ENCODE assay signal across 1 cellular context in the genomic region with DNA sequence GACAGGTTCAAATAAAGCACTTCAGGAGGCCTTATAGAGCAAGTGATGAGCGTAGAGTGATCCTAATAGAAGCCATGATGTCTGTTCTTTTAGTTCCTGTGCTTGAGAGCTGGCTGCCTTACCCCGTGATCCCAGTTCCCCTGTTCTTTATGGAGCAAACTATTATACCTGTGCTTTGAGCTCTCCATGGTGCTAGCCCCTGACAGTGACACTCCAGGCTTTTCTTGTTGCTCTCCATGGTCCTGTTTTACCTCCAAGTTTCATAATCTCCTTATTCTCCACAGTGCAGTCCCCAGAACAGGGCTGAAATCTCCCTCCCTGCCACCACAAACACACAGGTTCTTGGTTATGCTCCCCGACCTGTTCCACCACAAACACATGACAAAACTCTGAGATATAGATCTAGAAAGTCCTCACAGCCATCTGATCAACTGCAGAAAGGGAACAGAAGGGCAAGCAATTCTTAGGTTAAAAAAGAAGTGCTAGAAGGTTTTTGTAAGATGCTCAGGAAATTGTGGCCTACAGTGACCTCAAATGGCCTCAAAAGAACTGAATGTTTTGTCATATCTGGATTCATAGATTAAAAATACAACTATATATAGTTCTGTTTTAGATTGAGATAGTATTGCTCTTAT.
A peak's percentile ranks its signal among the peaks of the same experiment; 100 is the strongest.
TF ChIP-seq lines count a peak whose summit lies in the region.

No MANE protein-coding gene starts in this region.

TF ChIP-seq in HepG2, 621 proteins besides CTCF, POLR2A, EP300 and RAD21 (continued from another document and continues in another):
- TF ChIP-seq, protein P1, sequence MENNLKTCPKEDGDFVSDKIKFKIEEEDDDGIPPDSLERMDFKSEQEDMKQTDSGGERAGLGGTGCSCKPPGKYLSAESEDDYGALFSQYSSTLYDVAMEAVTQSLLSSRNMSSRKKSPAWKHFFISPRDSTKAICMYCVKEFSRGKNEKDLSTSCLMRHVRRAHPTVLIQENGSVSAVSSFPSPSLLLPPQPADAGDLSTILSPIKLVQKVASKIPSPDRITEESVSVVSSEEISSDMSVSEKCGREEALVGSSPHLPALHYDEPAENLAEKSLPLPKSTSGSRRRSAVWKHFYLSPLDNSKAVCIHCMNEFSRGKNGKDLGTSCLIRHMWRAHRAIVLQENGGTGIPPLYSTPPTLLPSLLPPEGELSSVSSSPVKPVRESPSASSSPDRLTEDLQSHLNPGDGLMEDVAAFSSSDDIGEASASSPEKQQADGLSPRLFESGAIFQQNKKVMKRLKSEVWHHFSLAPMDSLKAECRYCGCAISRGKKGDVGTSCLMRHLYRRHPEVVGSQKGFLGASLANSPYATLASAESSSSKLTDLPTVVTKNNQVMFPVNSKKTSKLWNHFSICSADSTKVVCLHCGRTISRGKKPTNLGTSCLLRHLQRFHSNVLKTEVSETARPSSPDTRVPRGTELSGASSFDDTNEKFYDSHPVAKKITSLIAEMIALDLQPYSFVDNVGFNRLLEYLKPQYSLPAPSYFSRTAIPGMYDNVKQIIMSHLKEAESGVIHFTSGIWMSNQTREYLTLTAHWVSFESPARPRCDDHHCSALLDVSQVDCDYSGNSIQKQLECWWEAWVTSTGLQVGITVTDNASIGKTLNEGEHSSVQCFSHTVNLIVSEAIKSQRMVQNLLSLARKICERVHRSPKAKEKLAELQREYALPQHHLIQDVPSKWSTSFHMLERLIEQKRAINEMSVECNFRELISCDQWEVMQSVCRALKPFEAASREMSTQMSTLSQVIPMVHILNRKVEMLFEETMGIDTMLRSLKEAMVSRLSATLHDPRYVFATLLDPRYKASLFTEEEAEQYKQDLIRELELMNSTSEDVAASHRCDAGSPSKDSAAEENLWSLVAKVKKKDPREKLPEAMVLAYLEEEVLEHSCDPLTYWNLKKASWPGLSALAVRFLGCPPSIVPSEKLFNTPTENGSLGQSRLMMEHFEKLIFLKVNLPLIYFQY (CRISPR knock-in tag; IDR thresholded peaks at IDR 0.05; ENCODE audit: borderline replicate concordance) = peak; percentile 96
- peak; percentile 98 for TF ChIP-seq ZFP36L2 (CRISPR knock-in tag; IDR thresholded peaks at IDR 0.05)
- TF ChIP-seq, protein P2, sequence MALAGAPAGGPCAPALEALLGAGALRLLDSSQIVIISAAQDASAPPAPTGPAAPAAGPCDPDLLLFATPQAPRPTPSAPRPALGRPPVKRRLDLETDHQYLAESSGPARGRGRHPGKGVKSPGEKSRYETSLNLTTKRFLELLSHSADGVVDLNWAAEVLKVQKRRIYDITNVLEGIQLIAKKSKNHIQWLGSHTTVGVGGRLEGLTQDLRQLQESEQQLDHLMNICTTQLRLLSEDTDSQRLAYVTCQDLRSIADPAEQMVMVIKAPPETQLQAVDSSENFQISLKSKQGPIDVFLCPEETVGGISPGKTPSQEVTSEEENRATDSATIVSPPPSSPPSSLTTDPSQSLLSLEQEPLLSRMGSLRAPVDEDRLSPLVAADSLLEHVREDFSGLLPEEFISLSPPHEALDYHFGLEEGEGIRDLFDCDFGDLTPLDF (CRISPR knock-in tag; IDR thresholded peaks at IDR 0.05) = peak; percentile 67; the same call in 1 of the 2 replicates
- TF ChIP-seq, protein P3, sequence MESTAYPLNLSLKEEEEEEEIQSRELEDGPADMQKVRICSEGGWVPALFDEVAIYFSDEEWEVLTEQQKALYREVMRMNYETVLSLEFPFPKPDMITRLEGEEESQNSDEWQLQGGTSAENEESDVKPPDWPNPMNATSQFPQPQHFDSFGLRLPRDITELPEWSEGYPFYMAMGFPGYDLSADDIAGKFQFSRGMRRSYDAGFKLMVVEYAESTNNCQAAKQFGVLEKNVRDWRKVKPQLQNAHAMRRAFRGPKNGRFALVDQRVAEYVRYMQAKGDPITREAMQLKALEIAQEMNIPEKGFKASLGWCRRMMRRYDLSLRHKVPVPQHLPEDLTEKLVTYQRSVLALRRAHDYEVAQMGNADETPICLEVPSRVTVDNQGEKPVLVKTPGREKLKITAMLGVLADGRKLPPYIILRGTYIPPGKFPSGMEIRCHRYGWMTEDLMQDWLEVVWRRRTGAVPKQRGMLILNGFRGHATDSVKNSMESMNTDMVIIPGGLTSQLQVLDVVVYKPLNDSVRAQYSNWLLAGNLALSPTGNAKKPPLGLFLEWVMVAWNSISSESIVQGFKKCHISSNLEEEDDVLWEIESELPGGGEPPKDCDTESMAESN (CRISPR knock-in tag; conservative IDR thresholded peaks at IDR 0.05) = peak; percentile 68; the same call in 1 of the 2 replicates
- TF ChIP-seq, protein P4, sequence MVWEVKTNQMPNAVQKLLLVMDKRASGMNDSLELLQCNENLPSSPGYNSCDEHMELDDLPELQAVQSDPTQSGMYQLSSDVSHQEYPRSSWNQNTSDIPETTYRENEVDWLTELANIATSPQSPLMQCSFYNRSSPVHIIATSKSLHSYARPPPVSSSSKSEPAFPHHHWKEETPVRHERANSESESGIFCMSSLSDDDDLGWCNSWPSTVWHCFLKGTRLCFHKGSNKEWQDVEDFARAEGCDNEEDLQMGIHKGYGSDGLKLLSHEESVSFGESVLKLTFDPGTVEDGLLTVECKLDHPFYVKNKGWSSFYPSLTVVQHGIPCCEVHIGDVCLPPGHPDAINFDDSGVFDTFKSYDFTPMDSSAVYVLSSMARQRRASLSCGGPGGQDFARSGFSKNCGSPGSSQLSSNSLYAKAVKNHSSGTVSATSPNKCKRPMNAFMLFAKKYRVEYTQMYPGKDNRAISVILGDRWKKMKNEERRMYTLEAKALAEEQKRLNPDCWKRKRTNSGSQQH (CRISPR knock-in tag; IDR thresholded peaks at IDR 0.05; ENCODE audit: low read depth) = peak; percentile 99
- peak; percentile 71 for TF ChIP-seq FOSL2 (CRISPR knock-in tag; IDR thresholded peaks at IDR 0.05)
- peak; percentile 93; the same call in 1 of the 2 replicates for TF ChIP-seq GLI4 (CRISPR knock-in tag; IDR thresholded peaks at IDR 0.05; ENCODE audit: borderline replicate concordance)
- peak; percentile 73; the same call in 1 of the 2 replicates for TF ChIP-seq ZNF780A (CRISPR knock-in tag; IDR thresholded peaks at IDR 0.05)
- TF ChIP-seq ZNF737 (CRISPR knock-in tag; IDR thresholded peaks at IDR 0.05; ENCODE audit: borderline replicate concordance) = peak; percentile 80; the same call in 1 of the 2 replicates
- no peak for TF ChIP-seq TARDBP (CRISPR knock-in tag; IDR thresholded peaks at IDR 0.05)
- TF ChIP-seq, protein P5, sequence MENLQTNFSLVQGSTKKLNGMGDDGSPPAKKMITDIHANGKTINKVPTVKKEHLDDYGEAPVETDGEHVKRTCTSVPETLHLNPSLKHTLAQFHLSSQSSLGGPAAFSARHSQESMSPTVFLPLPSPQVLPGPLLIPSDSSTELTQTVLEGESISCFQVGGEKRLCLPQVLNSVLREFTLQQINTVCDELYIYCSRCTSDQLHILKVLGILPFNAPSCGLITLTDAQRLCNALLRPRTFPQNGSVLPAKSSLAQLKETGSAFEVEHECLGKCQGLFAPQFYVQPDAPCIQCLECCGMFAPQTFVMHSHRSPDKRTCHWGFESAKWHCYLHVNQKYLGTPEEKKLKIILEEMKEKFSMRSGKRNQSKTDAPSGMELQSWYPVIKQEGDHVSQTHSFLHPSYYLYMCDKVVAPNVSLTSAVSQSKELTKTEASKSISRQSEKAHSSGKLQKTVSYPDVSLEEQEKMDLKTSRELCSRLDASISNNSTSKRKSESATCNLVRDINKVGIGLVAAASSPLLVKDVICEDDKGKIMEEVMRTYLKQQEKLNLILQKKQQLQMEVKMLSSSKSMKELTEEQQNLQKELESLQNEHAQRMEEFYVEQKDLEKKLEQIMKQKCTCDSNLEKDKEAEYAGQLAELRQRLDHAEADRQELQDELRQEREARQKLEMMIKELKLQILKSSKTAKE (CRISPR knock-in tag; IDR thresholded peaks at IDR 0.05; ENCODE audit: borderline replicate concordance) = 0 out of 2 replicates have a peak, but pooled peaks have one; percentile 38
- TF ChIP-seq, protein P6, sequence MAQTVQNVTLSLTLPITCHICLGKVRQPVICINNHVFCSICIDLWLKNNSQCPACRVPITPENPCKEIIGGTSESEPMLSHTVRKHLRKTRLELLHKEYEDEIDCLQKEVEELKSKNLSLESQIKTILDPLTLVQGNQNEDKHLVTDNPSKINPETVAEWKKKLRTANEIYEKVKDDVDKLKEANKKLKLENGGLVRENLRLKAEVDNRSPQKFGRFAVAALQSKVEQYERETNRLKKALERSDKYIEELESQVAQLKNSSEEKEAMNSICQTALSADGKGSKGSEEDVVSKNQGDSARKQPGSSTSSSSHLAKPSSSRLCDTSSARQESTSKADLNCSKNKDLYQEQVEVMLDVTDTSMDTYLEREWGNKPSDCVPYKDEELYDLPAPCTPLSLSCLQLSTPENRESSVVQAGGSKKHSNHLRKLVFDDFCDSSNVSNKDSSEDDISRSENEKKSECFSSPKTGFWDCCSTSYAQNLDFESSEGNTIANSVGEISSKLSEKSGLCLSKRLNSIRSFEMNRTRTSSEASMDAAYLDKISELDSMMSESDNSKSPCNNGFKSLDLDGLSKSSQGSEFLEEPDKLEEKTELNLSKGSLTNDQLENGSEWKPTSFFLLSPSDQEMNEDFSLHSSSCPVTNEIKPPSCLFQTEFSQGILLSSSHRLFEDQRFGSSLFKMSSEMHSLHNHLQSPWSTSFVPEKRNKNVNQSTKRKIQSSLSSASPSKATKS (CRISPR knock-in tag; IDR thresholded peaks at IDR 0.05) = 0 out of 2 replicates have a peak, but pooled peaks have one; percentile 52
- TF ChIP-seq ZBTB20 (CRISPR knock-in tag; IDR thresholded peaks at IDR 0.05; ENCODE audit: borderline replicate concordance, low read depth) = peak; percentile 94; the same call in 1 of the 2 replicates
- TF ChIP-seq ELF4 (CRISPR knock-in tag; IDR thresholded peaks at IDR 0.05; ENCODE audit: borderline replicate concordance) = 0 out of 2 replicates have a peak, but pooled peaks have one; percentile 53
- TF ChIP-seq ZFP41 (CRISPR knock-in tag; IDR thresholded peaks at IDR 0.05; ENCODE audit: borderline replicate concordance) = 0 out of 2 replicates have a peak, but pooled peaks have one; percentile 59
- no peak for TF ChIP-seq ARID2 (CRISPR knock-in tag; IDR thresholded peaks at IDR 0.05; ENCODE audit: borderline replicate concordance)
- TF ChIP-seq STAG1 (CRISPR knock-in tag; IDR thresholded peaks at IDR 0.05) = peak; percentile 5; the same call in 1 of the 2 replicates
- TF ChIP-seq NONO (IDR thresholded peaks at IDR 0.05) = no peak
- no peak for TF ChIP-seq NONO (CRISPR knock-in tag; conservative IDR thresholded peaks at IDR 0.05)
- TF ChIP-seq, protein P7, sequence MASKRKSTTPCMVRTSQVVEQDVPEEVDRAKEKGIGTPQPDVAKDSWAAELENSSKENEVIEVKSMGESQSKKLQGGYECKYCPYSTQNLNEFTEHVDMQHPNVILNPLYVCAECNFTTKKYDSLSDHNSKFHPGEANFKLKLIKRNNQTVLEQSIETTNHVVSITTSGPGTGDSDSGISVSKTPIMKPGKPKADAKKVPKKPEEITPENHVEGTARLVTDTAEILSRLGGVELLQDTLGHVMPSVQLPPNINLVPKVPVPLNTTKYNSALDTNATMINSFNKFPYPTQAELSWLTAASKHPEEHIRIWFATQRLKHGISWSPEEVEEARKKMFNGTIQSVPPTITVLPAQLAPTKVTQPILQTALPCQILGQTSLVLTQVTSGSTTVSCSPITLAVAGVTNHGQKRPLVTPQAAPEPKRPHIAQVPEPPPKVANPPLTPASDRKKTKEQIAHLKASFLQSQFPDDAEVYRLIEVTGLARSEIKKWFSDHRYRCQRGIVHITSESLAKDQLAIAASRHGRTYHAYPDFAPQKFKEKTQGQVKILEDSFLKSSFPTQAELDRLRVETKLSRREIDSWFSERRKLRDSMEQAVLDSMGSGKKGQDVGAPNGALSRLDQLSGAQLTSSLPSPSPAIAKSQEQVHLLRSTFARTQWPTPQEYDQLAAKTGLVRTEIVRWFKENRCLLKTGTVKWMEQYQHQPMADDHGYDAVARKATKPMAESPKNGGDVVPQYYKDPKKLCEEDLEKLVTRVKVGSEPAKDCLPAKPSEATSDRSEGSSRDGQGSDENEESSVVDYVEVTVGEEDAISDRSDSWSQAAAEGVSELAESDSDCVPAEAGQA (IDR thresholded peaks at IDR 0.05; ENCODE audit: low read depth) = no peak
- TF ChIP-seq, protein P7 (CRISPR knock-in tag; IDR thresholded peaks at IDR 0.05; ENCODE audit: borderline replicate concordance) = peak; percentile 99
- TF ChIP-seq, protein P8, sequence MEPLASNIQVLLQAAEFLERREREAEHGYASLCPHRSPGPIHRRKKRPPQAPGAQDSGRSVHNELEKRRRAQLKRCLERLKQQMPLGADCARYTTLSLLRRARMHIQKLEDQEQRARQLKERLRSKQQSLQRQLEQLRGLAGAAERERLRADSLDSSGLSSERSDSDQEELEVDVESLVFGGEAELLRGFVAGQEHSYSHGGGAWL (CRISPR knock-in tag; IDR thresholded peaks at IDR 0.05) = peak; percentile 79
- TF ChIP-seq ZNF138 (CRISPR knock-in tag; IDR thresholded peaks at IDR 0.05; ENCODE audit: low read depth) = peak; percentile 70; the same call in 1 of the 2 replicates
- TF ChIP-seq ZNF788 (CRISPR knock-in tag; IDR thresholded peaks at IDR 0.05; ENCODE audit: borderline replicate concordance) = 0 out of 2 replicates have a peak, but pooled peaks have one; percentile 25
- TF ChIP-seq, protein P9, sequence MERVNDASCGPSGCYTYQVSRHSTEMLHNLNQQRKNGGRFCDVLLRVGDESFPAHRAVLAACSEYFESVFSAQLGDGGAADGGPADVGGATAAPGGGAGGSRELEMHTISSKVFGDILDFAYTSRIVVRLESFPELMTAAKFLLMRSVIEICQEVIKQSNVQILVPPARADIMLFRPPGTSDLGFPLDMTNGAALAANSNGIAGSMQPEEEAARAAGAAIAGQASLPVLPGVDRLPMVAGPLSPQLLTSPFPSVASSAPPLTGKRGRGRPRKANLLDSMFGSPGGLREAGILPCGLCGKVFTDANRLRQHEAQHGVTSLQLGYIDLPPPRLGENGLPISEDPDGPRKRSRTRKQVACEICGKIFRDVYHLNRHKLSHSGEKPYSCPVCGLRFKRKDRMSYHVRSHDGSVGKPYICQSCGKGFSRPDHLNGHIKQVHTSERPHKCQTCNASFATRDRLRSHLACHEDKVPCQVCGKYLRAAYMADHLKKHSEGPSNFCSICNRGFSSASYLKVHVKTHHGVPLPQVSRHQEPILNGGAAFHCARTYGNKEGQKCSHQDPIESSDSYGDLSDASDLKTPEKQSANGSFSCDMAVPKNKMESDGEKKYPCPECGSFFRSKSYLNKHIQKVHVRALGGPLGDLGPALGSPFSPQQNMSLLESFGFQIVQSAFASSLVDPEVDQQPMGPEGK (CRISPR knock-in tag; IDR thresholded peaks at IDR 0.05) = peak; percentile 75
- peak; percentile 37; the same call in 1 of the 2 replicates for TF ChIP-seq ZNF629 (CRISPR knock-in tag; conservative IDR thresholded peaks at IDR 0.05)
- TF ChIP-seq ZNF777 (CRISPR knock-in tag; IDR thresholded peaks at IDR 0.05) = peak; percentile 76
- no peak; the same call in 1 of the 2 replicates for TF ChIP-seq EED (CRISPR knock-in tag; IDR thresholded peaks at IDR 0.05)
- TF ChIP-seq MTF1 (CRISPR knock-in tag; IDR thresholded peaks at IDR 0.05) = peak; percentile 97
